35 cellular contexts compared by ENCODE assay signal in genomic region chr3:12051586-12051985, GRCh38. TPM values are rescaled to one million over a fixed set of nuclear protein-coding genes. Genes with fewer than 3 reads are reported as not detected.
"Had no signal": no experiment of that assay in that cellular context is flagged by ENCODE, and none has a peak within 500 bp of the region (broad histone marks: within the 10 kb centered on the region; RNA-seq: fewer than 3 reads in every experiment).

No MANE protein-coding gene starts in this region.

- H3K27me3 ChIP-seq: adrenal gland, brain microvascular endothelial cell, breast epithelium had no signal

- H3K9me3 ChIP-seq: adrenal gland, body of pancreas, breast epithelium had no signal

- DNase-seq: activated B cell treated with CpG ODN at 0.5 μM for 24 hours; activated CD4-positive, alpha-beta memory T cell treated with anti-CD3 and anti-CD28 coated beads for 36 hours; activated CD4-positive, alpha-beta T cell treated with anti-CD3 and anti-CD28 coated beads for 4 hours; activated CD4-positive, alpha-beta T cell treated with anti-CD3 and anti-CD28 coated beads, Interleukin-2, amount 10 ng/mL, durations not matched to agents 24 days and 14 days; activated CD4-positive, alpha-beta T cell treated with anti-CD3 and anti-CD28 coated beads, Interleukin-2, amount 50 U/mL, for 1 hour; activated CD4-positive, alpha-beta T cell treated with anti-CD3 and anti-CD28 coated beads, Interleukin-2, amount 50 U/mL, for 4 hours; activated CD4-positive, CD25-positive, alpha-beta regulatory T cell treated with anti-CD3 and anti-CD28 coated beads, Interleukin-2, amount 50 U/mL, for 72 hours; activated CD8-positive, alpha-beta memory T cell treated with anti-CD3 and anti-CD28 coated beads, Interleukin-2, amount 50 U/mL, for 4 hours; activated CD8-positive, alpha-beta T cell treated with anti-CD3 and anti-CD28 coated beads for 36 hours; activated effector memory CD4-positive, alpha-beta T cell treated with anti-CD3 and anti-CD28 coated beads, Interleukin-2, amount 50 U/mL, for 16 hours; activated gamma-delta T cell treated with Interleukin-2 at 50 U/mL for 16 hours; activated naive CD4-positive, alpha-beta T cell; activated naive CD4-positive, alpha-beta T cell treated with anti-CD3 and anti-CD28 coated beads for 36 hours; activated naive CD4-positive, alpha-beta T cell treated with anti-CD3 and anti-CD28 coated beads, Interleukin-2, amount 50 U/mL, for 16 hours; activated naive CD8-positive, alpha-beta T cell treated with anti-CD3 and anti-CD28 coated beads for 36 hours; activated T-cell treated with anti-CD3 and anti-CD28 coated beads for 4 hours; activated T-cell treated with anti-CD3 and anti-CD28 coated beads, Interleukin-2, amount 50 U/mL, for 1 hour; activated T-cell treated with anti-CD3 and anti-CD28 coated beads, Interleukin-2, amount 50 U/mL, for 4 hours; activated T-cell treated with anti-CD3 and anti-CD28 coated beads, Interleukin-2, amount 50 U/mL, for 72 hours; adrenal gland; amniotic stem cell; aorta; body of pancreas; brain microvascular endothelial cell; central memory CD4-positive, alpha-beta T cell; T-helper 1 cell; T-helper 2 cell; T-helper 9 cell had no signal

- H3K4me3 Mint-ChIP-seq: activated B cell treated with CpG ODN at 0.5 μM for 24 hours; activated CD4-positive, alpha-beta memory T cell treated with anti-CD3 and anti-CD28 coated beads for 36 hours; activated CD4-positive, alpha-beta T cell treated with anti-CD3 and anti-CD28 coated beads, Interleukin-2, amount 10 ng/mL, durations not matched to agents 24 days and 14 days; activated CD8-positive, alpha-beta T cell treated with anti-CD3 and anti-CD28 coated beads for 36 hours; activated naive CD4-positive, alpha-beta T cell treated with anti-CD3 and anti-CD28 coated beads for 36 hours; activated naive CD8-positive, alpha-beta T cell treated with anti-CD3 and anti-CD28 coated beads for 36 hours; activated T-cell treated with anti-CD3 and anti-CD28 coated beads, Interleukin-2, amount 50 U/mL, for 4 hours; activated T-cell treated with anti-CD3 and anti-CD28 coated beads, Interleukin-2, amount 50 U/mL, for 72 hours; activated T-helper 1 cell treated with anti-CD3 and anti-CD28 coated beads, Interleukin-12 subunit alpha, Interleukin-12 subunit beta, Interleukin-2, Interleukin-4 antibody, amounts not matched to agents 30 ng/mL and 10 ng/mL and 1 ng/mL, durations not matched to agents 14 hours and 24 hours and 36 hours; activated T-helper 17 cell treated with anti-CD3 and anti-CD28 coated beads, Interleukin-2, amount 50 U/mL, for 72 hours; T-helper 1 cell treated with Interleukin-12 subunit alpha and Interleukin-12 subunit beta and Interleukin-4 antibody, amounts not matched to agents 30 μg/mL and 1 μg/mL, for 36 hours; T-helper 2 cell treated with Interferon-gamma antibody and Interleukin-4, amounts not matched to agents 5 μg/mL and 100 μg/mL, for 36 hours had no signal

- H3K4me3 ChIP-seq: adrenal gland, body of pancreas, breast epithelium had no signal

- H3K9me3 Mint-ChIP-seq: activated B cell treated with CpG ODN at 0.5 μM for 24 hours; activated CD4-positive, alpha-beta memory T cell treated with anti-CD3 and anti-CD28 coated beads for 36 hours; activated CD4-positive, alpha-beta T cell treated with anti-CD3 and anti-CD28 coated beads, Interleukin-2, amount 10 ng/mL, durations not matched to agents 24 days and 14 days; activated CD8-positive, alpha-beta T cell treated with anti-CD3 and anti-CD28 coated beads for 36 hours; activated naive CD4-positive, alpha-beta T cell treated with anti-CD3 and anti-CD28 coated beads for 36 hours; activated naive CD4-positive, alpha-beta T cell treated with anti-CD3 and anti-CD28 coated beads, Interleukin-2, amount 50 U/mL, for 72 hours; activated naive CD8-positive, alpha-beta T cell treated with anti-CD3 and anti-CD28 coated beads for 36 hours; activated T-cell treated with anti-CD3 and anti-CD28 coated beads, Interleukin-2, amount 50 U/mL, for 4 hours; activated T-cell treated with anti-CD3 and anti-CD28 coated beads, Interleukin-2, amount 50 U/mL, for 72 hours; activated T-helper 1 cell treated with anti-CD3 and anti-CD28 coated beads, Interleukin-12 subunit alpha, Interleukin-12 subunit beta, Interleukin-2, Interleukin-4 antibody, amounts not matched to agents 30 ng/mL and 10 ng/mL and 1 ng/mL, durations not matched to agents 14 hours and 24 hours and 36 hours; activated T-helper 17 cell treated with anti-CD3 and anti-CD28 coated beads, Interleukin-2, amount 50 U/mL, for 72 hours; T-helper 1 cell treated with Interleukin-12 subunit alpha and Interleukin-12 subunit beta and Interleukin-4 antibody, amounts not matched to agents 30 μg/mL and 1 μg/mL, for 36 hours; T-helper 2 cell treated with Interferon-gamma antibody and Interleukin-4, amounts not matched to agents 5 μg/mL and 100 μg/mL, for 36 hours had no signal

- H3K36me3 ChIP-seq: adrenal gland, brain microvascular endothelial cell, breast epithelium had no signal

- H3K36me3 Mint-ChIP-seq: activated CD4-positive, alpha-beta memory T cell treated with anti-CD3 and anti-CD28 coated beads for 36 hours; activated naive CD4-positive, alpha-beta T cell treated with anti-CD3 and anti-CD28 coated beads, Interleukin-2, amount 50 U/mL, for 72 hours; activated naive CD8-positive, alpha-beta T cell treated with anti-CD3 and anti-CD28 coated beads for 36 hours had no signal

- H3K27ac Mint-ChIP-seq: activated B cell treated with CpG ODN at 0.5 μM for 24 hours; activated CD4-positive, alpha-beta memory T cell treated with anti-CD3 and anti-CD28 coated beads for 36 hours; activated CD4-positive, alpha-beta T cell treated with anti-CD3 and anti-CD28 coated beads, Interleukin-2, amount 10 ng/mL, durations not matched to agents 24 days and 14 days; activated CD8-positive, alpha-beta T cell treated with anti-CD3 and anti-CD28 coated beads for 36 hours; activated naive CD4-positive, alpha-beta T cell treated with anti-CD3 and anti-CD28 coated beads for 36 hours; activated naive CD4-positive, alpha-beta T cell treated with anti-CD3 and anti-CD28 coated beads, Interleukin-2, amount 50 U/mL, for 72 hours; activated naive CD8-positive, alpha-beta T cell treated with anti-CD3 and anti-CD28 coated beads for 36 hours; activated T-cell treated with anti-CD3 and anti-CD28 coated beads, Interleukin-2, amount 50 U/mL, for 72 hours; activated T-helper 1 cell treated with anti-CD3 and anti-CD28 coated beads, Interleukin-12 subunit alpha, Interleukin-12 subunit beta, Interleukin-2, Interleukin-4 antibody, amounts not matched to agents 30 ng/mL and 10 ng/mL and 1 ng/mL, durations not matched to agents 14 hours and 24 hours and 36 hours; activated T-helper 17 cell treated with anti-CD3 and anti-CD28 coated beads, Interleukin-2, amount 50 U/mL, for 72 hours; T-helper 1 cell treated with Interleukin-12 subunit alpha and Interleukin-12 subunit beta and Interleukin-4 antibody, amounts not matched to agents 30 μg/mL and 1 μg/mL, for 36 hours; T-helper 2 cell treated with Interferon-gamma antibody and Interleukin-4, amounts not matched to agents 5 μg/mL and 100 μg/mL, for 36 hours had no signal

- ATAC-seq: activated CD8-positive, alpha-beta T cell treated with anti-CD3 and anti-CD28 coated beads for 36 hours; activated naive CD4-positive, alpha-beta T cell treated with anti-CD3 and anti-CD28 coated beads, Interleukin-2, amount 50 U/mL, for 72 hours; activated T-cell treated with anti-CD3 and anti-CD28 coated beads, Interleukin-2, amount 50 U/mL, for 4 hours; activated T-cell treated with anti-CD3 and anti-CD28 coated beads, Interleukin-2, amount 50 U/mL, for 72 hours; activated T-helper 17 cell treated with anti-CD3 and anti-CD28 coated beads, Interleukin-2, amount 50 U/mL, for 72 hours; body of pancreas had no signal

- H3K4me1 Mint-ChIP-seq: activated B cell treated with CpG ODN at 0.5 μM for 24 hours; activated CD4-positive, alpha-beta T cell treated with anti-CD3 and anti-CD28 coated beads, Interleukin-2, amount 10 ng/mL, durations not matched to agents 24 days and 14 days; activated naive CD8-positive, alpha-beta T cell treated with anti-CD3 and anti-CD28 coated beads for 36 hours; activated T-helper 17 cell treated with anti-CD3 and anti-CD28 coated beads, Interleukin-2, amount 50 U/mL, for 72 hours had no signal

- H3K4me1 ChIP-seq: adrenal gland, body of pancreas, breast epithelium had no signal

- H3K27ac ChIP-seq: adrenal gland, body of pancreas, brain microvascular endothelial cell, breast epithelium, VCaP had no signal

RNA-seq across cellular contexts. Expression of gene SYN2, which starts 47.4 kb away (rescaled TPM):
- total RNA-seq: activated B cell treated with CpG ODN at 0.5 μM for 24 hours; activated CD4-positive, alpha-beta memory T cell treated with anti-CD3 and anti-CD28 coated beads for 36 hours had no signal
